Comparison of ENCODE assay signal across 21 cellular contexts in the genomic region with DNA sequence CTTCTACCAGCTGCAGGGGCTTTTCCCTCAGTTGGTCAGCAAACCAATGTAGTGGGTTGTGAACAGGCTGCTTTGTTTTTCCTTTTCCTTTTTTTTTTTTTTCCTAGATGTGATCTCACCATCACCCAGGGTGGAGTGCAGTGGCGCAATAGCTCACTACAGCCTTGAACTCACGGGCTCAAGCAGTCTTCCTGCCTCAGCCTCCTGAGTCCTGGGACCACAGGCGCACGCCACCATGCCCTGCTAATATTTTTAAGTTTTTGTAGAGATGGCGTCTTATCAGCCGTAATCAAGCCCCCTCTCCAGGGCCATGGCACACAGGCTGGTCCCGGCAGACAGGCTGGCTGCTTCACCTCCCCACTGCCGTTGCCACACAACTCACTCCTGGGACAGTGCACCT. TPM values are rescaled to one million over a fixed set of nuclear protein-coding genes. Genes with fewer than 3 reads are reported as not detected.
DNase-seq lines count a peak whose midpoint lies in the region; ATAC-seq, FAIRE-seq and TF ChIP-seq lines count a peak whose summit lies in the region.
"Had no signal": no experiment of that assay in that cellular context is flagged by ENCODE, and none has a peak within 500 bp of the region (broad histone marks: within the 10 kb centered on the region; RNA-seq: fewer than 3 reads in every experiment).

No MANE protein-coding gene starts in this region.

- H3K36me3 ChIP-seq in heart left ventricle = peaks cover 0 to 4% (median 0%) of the 10 kb centered on the region in 9 donors
- H3K36me3 ChIP-seq in suprapubic skin = peaks cover 3% of the 10 kb centered on the region

- H3K4me1 ChIP-seq in heart left ventricle (peaks cover 6 to 27% (median 15%) of the 10 kb centered on the region in 12 donors), suprapubic skin (peaks cover 37% of the 10 kb centered on the region)

- H3K27ac Mint-ChIP-seq in WTC11 = no peak overlapping the region
- H3K27ac Mint-ChIP-seq: activated B cell treated with CpG ODN at 0.5 μM for 24 hours; activated naive CD8-positive, alpha-beta T cell treated with anti-CD3 and anti-CD28 coated beads for 36 hours had no signal

- no peaks in the 10 kb centered on the region for H3K9me3 ChIP-seq in heart left ventricle
- no peaks in the 10 kb centered on the region for H3K9me3 ChIP-seq in suprapubic skin

- DNase-seq in left ventricle myocardium superior (peak; percentile 39), heart left ventricle (no peak), WTC11 (ENCODE audit: low spot score) (peak; percentile 1), fibroblast of the aortic adventitia (ENCODE audit: low read depth) (peak; percentile 63), suprapubic skin (ENCODE audit: low spot score in 2 of 2) (peak in 1 of 2 donors; percentile 63), AG20443 (ENCODE audit: low spot score) (no peak), urothelium cell line (ENCODE audit: low spot score) (no peak)
- DNase-seq: activated B cell treated with CpG ODN at 0.5 μM for 24 hours; activated naive CD8-positive, alpha-beta T cell treated with anti-CD3 and anti-CD28 coated beads for 36 hours; cerebellar nuclear complex; hypothalamus; NCI-H2081; NCI-H69; RPMI8226; stimulated activated CD4-positive, alpha-beta T cell treated with anti-CD3 and anti-CD28 coated beads, Interleukin-2, amount 100 ng/mL, for 24 hours; T-cell had no signal

- H3K4me1 Mint-ChIP-seq in WTC11 = peaks cover 10% of the 10 kb centered on the region

- H3K27me3 ChIP-seq in heart left ventricle = peaks cover 0 to 5% (median 0%) of the 10 kb centered on the region in 9 donors
- no peaks in the 10 kb centered on the region for H3K27me3 ChIP-seq in suprapubic skin

- H3K27ac ChIP-seq in heart left ventricle (no peak overlapping the region), suprapubic skin (peak overlapping the region; percentile 16)

- 88 to 90% (median 89%) methylated on average over 8 of the region's 8 CpGs for WGBS in heart left ventricle, 4 donors
- WGBS in suprapubic skin = 85% methylated on average over 8 of the region's 8 CpGs

- CTCF ChIA-PET in WTC11 (lab: Charles Lee) = interaction anchor here (1.0 to 1.1 kb wide), 2 partner anchors 54 to 137 kb away, joined by 3 read pairs; no protein-coding TSS in a partner anchor

- intact Hi-C loops in left ventricle myocardium superior (cut with micrococcal nuclease) (no loop called here), heart left ventricle (cut with DNase I) (no loop called here)

- TF ChIP-seq CTCF in heart left ventricle (IDR thresholded peaks at IDR 0.05) (no peak), WTC11 (IDR thresholded peaks at IDR 0.05) (no peak), fibroblast of the aortic adventitia (IDR thresholded peaks at IDR 0.05; ENCODE audit: insufficient read depth, low read length) (no peak), suprapubic skin (IDR thresholded peaks at IDR 0.05) (no peak)

- POLR2A ChIA-PET in WTC11 (lab: Charles Lee) = interaction anchor here (0.9 to 2.1 kb wide), 2 partner anchors 15 to 47 kb away, joined by 3 to 9 read pairs; a partner anchor contains a TSS

- no peaks in the 10 kb centered on the region for H3K36me3 Mint-ChIP-seq in WTC11
- H3K36me3 Mint-ChIP-seq: T-cell had no signal

- TF ChIP-seq POLR2A in heart left ventricle (IDR thresholded peaks at IDR 0.05) = no peak
- TF ChIP-seq POLR2A in suprapubic skin (IDR thresholded peaks at IDR 0.05) = no peak

- H3K27me3 Mint-ChIP-seq in WTC11 (ENCODE audit: low read depth) = peaks cover 18% of the 10 kb centered on the region
- H3K27me3 Mint-ChIP-seq: activated B cell treated with CpG ODN at 0.5 μM for 24 hours; activated naive CD8-positive, alpha-beta T cell treated with anti-CD3 and anti-CD28 coated beads for 36 hours; T-cell had no signal

- no peak for FAIRE-seq in urothelium cell line (lab: Jason Lieb, UNC)
- FAIRE-seq: GM12892 had no signal

- TF ChIP-seq EP300 in suprapubic skin (IDR thresholded peaks at IDR 0.05) = no peak

- no peak overlapping the region for H3K4me3 Mint-ChIP-seq in WTC11
- H3K4me3 Mint-ChIP-seq: activated B cell treated with CpG ODN at 0.5 μM for 24 hours; activated naive CD8-positive, alpha-beta T cell treated with anti-CD3 and anti-CD28 coated beads for 36 hours; T-cell had no signal

- H3K4me3 ChIP-seq in heart left ventricle = no peak overlapping the region
- H3K4me3 ChIP-seq in fibroblast of the aortic adventitia (ENCODE audit: low read depth, low read length) = no peak overlapping the region
- no peak overlapping the region for H3K4me3 ChIP-seq in suprapubic skin

- ATAC-seq in left ventricle myocardium superior (no peak), heart left ventricle (no peak), WTC11 (no peak), GM19328 (IDR thresholded peaks at IDR 0.05; ENCODE audit: unreplicated experiment) (no peak)
- ATAC-seq: left lobe of liver, T-cell had no signal

- H3K9me3 Mint-ChIP-seq in WTC11 = no peaks in the 10 kb centered on the region
- H3K9me3 Mint-ChIP-seq: activated B cell treated with CpG ODN at 0.5 μM for 24 hours; activated naive CD8-positive, alpha-beta T cell treated with anti-CD3 and anti-CD28 coated beads for 36 hours; T-cell had no signal

TF ChIP-seq in WTC11, 78 proteins besides CTCF, POLR2A, EP300 and RAD21:
- no peak for TF ChIP-seq FOXJ3 (CRISPR knock-in tag; IDR thresholded peaks at IDR 0.05; ENCODE audit: borderline replicate concordance)
- no peak for TF ChIP-seq NR1H2 (CRISPR knock-in tag; IDR thresholded peaks at IDR 0.05)
TF ChIP-seq in WTC11: peak in this region for 0.

RNA-seq across cellular contexts. Expression of a gene that starts 3.4 kb away (rescaled TPM):
- total RNA-seq in left ventricle myocardium superior (7.6 TPM), heart left ventricle (10 to 100 TPM in 4 of 9 donors, 1 to 10 TPM in 5; 6.7 to 13.8 (median 8.4) TPM), WTC11 (2021) (27.9 to 34.3 TPM (median 28.4 TPM) in 3 replicates), fibroblast of the aortic adventitia (ENCODE audit: low replicate concordance) (16.2 and 53.1 TPM in 2 replicates), suprapubic skin (10 to 100 TPM; 24.7 to 34.6 (median 32.8) TPM)
- 1 to 10 TPM; 4.7 to 9.8 TPM for polyA plus RNA-seq in heart left ventricle

RNA-seq across cellular contexts. Expression of a gene that starts 6.6 kb away (rescaled TPM):
- total RNA-seq in left ventricle myocardium superior (0.50 TPM), heart left ventricle (1 to 10 TPM in 1 of 9 donors, under 1 TPM in 5, not detected in 3; 0.27 to 1.7 (median 0.57) TPM), WTC11 (2021) (1.5 to 2.7 TPM (median 2.6 TPM) in 3 replicates), fibroblast of the aortic adventitia (ENCODE audit: low replicate concordance) (7.0 TPM in 1 of 2 replicates, not detected in the other), suprapubic skin (1 to 10 TPM; 1.2 to 3.8 (median 2.8) TPM)
- polyA plus RNA-seq in heart left ventricle = under 1 TPM; 0.08 to 0.11 TPM
- total RNA-seq: activated B cell treated with CpG ODN at 0.5 μM for 24 hours, left lobe of liver, LHCN-M2, pulmonary artery endothelial cell had no signal

Comparison
In these comparisons a context has a peak if more than half of its experiments do, and no peak if none do; other contexts are left out.
1. DNase-seq: peak in left ventricle myocardium superior (single experiment), WTC11 (single experiment) and fibroblast of the aortic adventitia (single experiment); none in heart left ventricle (0 of 5), AG20443 (single experiment) and urothelium cell line (single experiment).